Comparison of ENCODE assay signal across 1 cellular context in genomic region chr11:126740857-126741256, GRCh38.
TF ChIP-seq lines count a peak whose summit lies in the region.

No MANE protein-coding gene starts in this region.

TF ChIP-seq in H1, 55 proteins besides CTCF, POLR2A, EP300 and RAD21 (continued from another document):
- TF ChIP-seq ATF3 (IDR thresholded peaks at IDR 0.05; ENCODE audit: insufficient read depth, low read depth, low read length), result no peak
- TF ChIP-seq BCL11A (IDR thresholded peaks at IDR 0.05; ENCODE audit: low read depth in 2 of 2, low read length in 2 of 2), result no peak
TF ChIP-seq in H1: peak in this region for 0.
